In genomic region chr11:17426233-17426632, GRCh38 we compare ENCODE assay signal across 6 cellular contexts. TPM values are rescaled to one million over a fixed set of nuclear protein-coding genes. Genes with fewer than 3 reads are reported as not detected.
"Had no signal": no experiment of that assay in that cellular context is flagged by ENCODE, and none has a peak within 500 bp of the region (broad histone marks: within the 10 kb centered on the region; RNA-seq: fewer than 3 reads in every experiment).

No MANE protein-coding gene starts in this region.

RNA-seq across cellular contexts. Expression of gene KCNJ11, which starts 37.8 kb away (rescaled TPM):
- total RNA-seq: SJSA1 had no signal

RNA-seq across cellular contexts. Expression of gene ABCC8, which starts 50.4 kb away (rescaled TPM):
- total RNA-seq: LHCN-M2, MCF 10A, NCI-H460, SJSA1, T-cell had no signal
- polyA plus RNA-seq: IgD-negative memory B cell had no signal
